ENCODE assay signal across 11 cellular contexts in the genomic region with DNA sequence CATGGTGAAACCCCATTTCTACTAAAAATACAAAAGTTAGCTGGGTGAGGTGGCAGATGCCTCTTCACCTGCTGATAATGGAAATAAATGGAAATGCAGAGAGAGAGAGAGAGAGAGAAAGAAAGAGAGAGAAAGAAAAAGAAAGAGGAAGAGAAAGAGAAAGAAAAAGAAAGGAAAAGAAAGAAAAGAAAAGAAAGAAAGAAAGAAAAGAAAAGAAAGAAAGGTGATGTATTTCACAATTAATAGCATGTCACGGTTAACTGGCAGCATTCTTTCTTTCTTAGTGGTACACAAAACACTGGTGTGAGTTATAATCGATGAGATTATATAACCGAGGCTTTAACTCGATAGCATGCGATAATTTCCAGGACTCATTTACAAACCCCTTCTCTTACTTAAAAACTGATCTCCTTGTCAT. TPM values are rescaled to one million over a fixed set of nuclear protein-coding genes. Genes with fewer than 3 reads are reported as not detected.
DNase-seq lines count a peak whose midpoint lies in the region; ATAC-seq and TF ChIP-seq lines count a peak whose summit lies in the region.
"Had no signal": no experiment of that assay in that cellular context is flagged by ENCODE, and none has a peak within 500 bp of the region (broad histone marks: within the 10 kb centered on the region; RNA-seq: fewer than 3 reads in every experiment).

No MANE protein-coding gene starts in this region.

- H3K27ac ChIP-seq in 22Rv1: peak overlapping the region; percentile 7; the same call in 1 of the 2 replicates

- TF ChIP-seq CTCF in 22Rv1 (IDR thresholded peaks at IDR 0.05): no peak

- H3K9me3 Mint-ChIP-seq in activated naive CD8-positive, alpha-beta T cell treated with anti-CD3 and anti-CD28 coated beads, Interleukin-2, amount 10 ng/mL, durations not matched to agents 7 days and 5 days: no peaks in the 10 kb centered on the region
- H3K9me3 Mint-ChIP-seq in memory B cell: no peaks in the 10 kb centered on the region

- no peak for ATAC-seq in activated naive CD8-positive, alpha-beta T cell treated with anti-CD3 and anti-CD28 coated beads, Interleukin-2, amount 10 ng/mL, durations not matched to agents 7 days and 5 days (ENCODE audit: low read depth)
- no peak for ATAC-seq in memory B cell (ENCODE audit: low read depth)
- no peak for ATAC-seq in HG03571 (IDR thresholded peaks at IDR 0.05; ENCODE audit: unreplicated experiment)

- H3K4me1 Mint-ChIP-seq in activated naive CD8-positive, alpha-beta T cell treated with anti-CD3 and anti-CD28 coated beads, Interleukin-2, amount 10 ng/mL, durations not matched to agents 7 days and 5 days: peaks cover 30% of the 10 kb centered on the region
- H3K4me1 Mint-ChIP-seq in memory B cell: peaks cover 13% of the 10 kb centered on the region

- DNase-seq in activated naive CD8-positive, alpha-beta T cell treated with anti-CD3 and anti-CD28 coated beads, Interleukin-2, amount 10 ng/mL, durations not matched to agents 7 days and 5 days: no peak
- DNase-seq in memory B cell (ENCODE audit: low spot score in 2 of 2) (no peak), AG08395 (ENCODE audit: low spot score) (no peak)
- no peak for DNase-seq in activated CD4-positive, alpha-beta T cell treated with anti-CD3 and anti-CD28 coated beads, Interleukin-2, amount 50 U/mL, for 48 hours
- DNase-seq: AML-193; SIG-M5; stimulated activated CD8-positive, alpha-beta memory T cell treated with anti-CD3 and anti-CD28 coated beads, Interleukin-4, amount 100 ng/mL, for 48 hours had no signal

- POLR2A ChIA-PET in activated naive CD8-positive, alpha-beta T cell treated with anti-CD3 and anti-CD28 coated beads, Interleukin-2, amount 10 ng/mL, durations not matched to agents 7 days and 5 days (lab: Charles Lee): no interaction called here

- peak overlapping the region; percentile 8 for H3K4me3 Mint-ChIP-seq in activated naive CD8-positive, alpha-beta T cell treated with anti-CD3 and anti-CD28 coated beads, Interleukin-2, amount 10 ng/mL, durations not matched to agents 7 days and 5 days
- H3K4me3 Mint-ChIP-seq in memory B cell: peak overlapping the region; percentile 22

- peaks cover 19% of the 10 kb centered on the region for H3K36me3 Mint-ChIP-seq in activated naive CD8-positive, alpha-beta T cell treated with anti-CD3 and anti-CD28 coated beads, Interleukin-2, amount 10 ng/mL, durations not matched to agents 7 days and 5 days
- peaks cover 3% of the 10 kb centered on the region for H3K36me3 Mint-ChIP-seq in memory B cell

- no peak overlapping the region for H3K27ac Mint-ChIP-seq in activated naive CD8-positive, alpha-beta T cell treated with anti-CD3 and anti-CD28 coated beads, Interleukin-2, amount 10 ng/mL, durations not matched to agents 7 days and 5 days
- H3K27ac Mint-ChIP-seq in memory B cell: no peak overlapping the region

- no peaks in the 10 kb centered on the region for H3K27me3 Mint-ChIP-seq in activated naive CD8-positive, alpha-beta T cell treated with anti-CD3 and anti-CD28 coated beads, Interleukin-2, amount 10 ng/mL, durations not matched to agents 7 days and 5 days
- H3K27me3 Mint-ChIP-seq in memory B cell: no peaks in the 10 kb centered on the region

RNA-seq across cellular contexts. Expression of a gene that starts 3.2 kb away (rescaled TPM):
- 10 to 100 TPM; 28.3 to 30.2 TPM for total RNA-seq in activated naive CD8-positive, alpha-beta T cell treated with anti-CD3 and anti-CD28 coated beads, Interleukin-2, amount 10 ng/mL, durations not matched to agents 7 days and 5 days

RNA-seq across cellular contexts. Expression of a gene that starts 3.3 kb away (rescaled TPM):
- 10 to 100 TPM; 15.9 to 17.1 TPM for total RNA-seq in activated naive CD8-positive, alpha-beta T cell treated with anti-CD3 and anti-CD28 coated beads, Interleukin-2, amount 10 ng/mL, durations not matched to agents 7 days and 5 days

RNA-seq across cellular contexts. Expression of a gene that starts 24.9 kb away (rescaled TPM):
- total RNA-seq in activated naive CD8-positive, alpha-beta T cell treated with anti-CD3 and anti-CD28 coated beads, Interleukin-2, amount 10 ng/mL, durations not matched to agents 7 days and 5 days: 1 to 10 TPM; 7.5 to 8.2 TPM

RNA-seq across cellular contexts. Expression of a gene that starts 34.9 kb away (rescaled TPM):
- total RNA-seq in activated naive CD8-positive, alpha-beta T cell treated with anti-CD3 and anti-CD28 coated beads, Interleukin-2, amount 10 ng/mL, durations not matched to agents 7 days and 5 days: 10 to 100 TPM; 28.5 to 36.0 TPM

RNA-seq across cellular contexts. Expression of a gene that starts 51.3 kb away (rescaled TPM):
- under 1 TPM; 0.78 to 0.85 TPM for total RNA-seq in activated naive CD8-positive, alpha-beta T cell treated with anti-CD3 and anti-CD28 coated beads, Interleukin-2, amount 10 ng/mL, durations not matched to agents 7 days and 5 days
- total RNA-seq: HT1080, pulmonary artery endothelial cell had no signal
